20 cellular contexts compared by ENCODE assay signal in genomic region chr17:78668847-78669246, GRCh38.
DNase-seq lines count a peak whose midpoint lies in the region; ATAC-seq and TF ChIP-seq lines count a peak whose summit lies in the region.
"Had no signal": no experiment of that assay in that cellular context is flagged by ENCODE, and none has a peak within 500 bp of the region (broad histone marks: within the 10 kb centered on the region; RNA-seq: fewer than 3 reads in every experiment).

No MANE protein-coding gene starts in this region.

- ATAC-seq in heart left ventricle = no peak
- ATAC-seq in memory B cell (ENCODE audit: low read depth) = no peak
- ATAC-seq in stimulated activated naive B cell treated with anti-CD40 and anti-IgM and Interleukin-4, amounts not matched to agents 10 μg/mL and 1 μg/mL and 100 μg/mL, for 72 hours (replicated peaks) = no peak
- ATAC-seq: right lobe of liver had no signal

- H3K36me3 ChIP-seq in heart left ventricle = peaks cover 0 to 20% (median 7%) of the 10 kb centered on the region in 9 donors
- H3K36me3 ChIP-seq: thyroid gland had no signal

- H3K9me3 Mint-ChIP-seq in activated CD4-positive, alpha-beta T cell treated with anti-CD3 and anti-CD28 coated beads, Interleukin-2, amount 10 ng/mL, durations not matched to agents 24 days and 14 days = no peaks in the 10 kb centered on the region
- no peaks in the 10 kb centered on the region for H3K9me3 Mint-ChIP-seq in memory B cell
- H3K9me3 Mint-ChIP-seq in stimulated activated naive B cell treated with anti-CD40 and anti-IgM and Interleukin-4, amounts not matched to agents 10 μg/mL and 1 μg/mL and 100 μg/mL, for 72 hours = no peaks in the 10 kb centered on the region

- H3K4me3 Mint-ChIP-seq in activated CD4-positive, alpha-beta T cell treated with anti-CD3 and anti-CD28 coated beads, Interleukin-2, amount 10 ng/mL, durations not matched to agents 24 days and 14 days = no peak overlapping the region
- no peak overlapping the region for H3K4me3 Mint-ChIP-seq in memory B cell
- peak overlapping the region in 1 of 2 donors; percentile 1 for H3K4me3 Mint-ChIP-seq in stimulated activated naive B cell treated with anti-CD40 and anti-IgM and Interleukin-4, amounts not matched to agents 10 μg/mL and 1 μg/mL and 100 μg/mL, for 72 hours

- H3K9me3 ChIP-seq in heart left ventricle = no peaks in the 10 kb centered on the region
- H3K9me3 ChIP-seq: right lobe of liver, stomach, thyroid gland had no signal

- no peak for DNase-seq in activated CD4-positive, alpha-beta T cell treated with anti-CD3 and anti-CD28 coated beads, Interleukin-2, amount 10 ng/mL, durations not matched to agents 24 days and 14 days
- no peak for DNase-seq in activated CD4-positive, alpha-beta T cell treated with anti-CD3 and anti-CD28 coated beads for 1 hour
- DNase-seq in cardiac septum (ENCODE audit: low spot score) (peak; percentile 10), heart left ventricle (no peak), memory B cell (ENCODE audit: low spot score in 2 of 2) (no peak), amniotic stem cell (lab: John Stamatoyannopoulos, UW) (no peak), mesenteric fat pad (ENCODE audit: low spot score) (no peak)
- DNase-seq in stimulated activated naive B cell treated with anti-CD40 and anti-IgM and Interleukin-4, amounts not matched to agents 10 μg/mL and 1 μg/mL and 100 μg/mL, for 72 hours = no peak
- DNase-seq: 8988T; GM23248; Karpas-422; kidney; MV-4-11; NCI-H1436 treated with DMSO at 0.1 percent for 48 hours; NCI-H446 treated with DMSO at 0.1 percent for 48 hours; right lobe of liver; stimulated activated CD4-positive, alpha-beta T cell treated with anti-CD3 and anti-CD28 coated beads, Interleukin-4, amount 100 ng/mL, for 4 hours; stomach; thyroid gland had no signal

- H3K4me3 ChIP-seq in heart left ventricle = no peak overlapping the region
- H3K4me3 ChIP-seq: GM23248, right lobe of liver, stomach, thyroid gland had no signal

- H3K27me3 Mint-ChIP-seq in activated CD4-positive, alpha-beta T cell treated with anti-CD3 and anti-CD28 coated beads, Interleukin-2, amount 10 ng/mL, durations not matched to agents 24 days and 14 days = no peaks in the 10 kb centered on the region
- H3K27me3 Mint-ChIP-seq in memory B cell = no peaks in the 10 kb centered on the region
- no peaks in the 10 kb centered on the region for H3K27me3 Mint-ChIP-seq in stimulated activated naive B cell treated with anti-CD40 and anti-IgM and Interleukin-4, amounts not matched to agents 10 μg/mL and 1 μg/mL and 100 μg/mL, for 72 hours
- H3K27me3 Mint-ChIP-seq: progenitor cell of endocrine pancreas had no signal

- no peak overlapping the region for H3K27ac ChIP-seq in heart left ventricle
- H3K27ac ChIP-seq: GM23248, right lobe of liver, stomach, thyroid gland had no signal

- TF ChIP-seq CTCF in heart left ventricle (IDR thresholded peaks at IDR 0.05) = no peak

- intact Hi-C loops in activated CD4-positive, alpha-beta T cell treated with anti-CD3 and anti-CD28 coated beads, Interleukin-2, amount 10 ng/mL, durations not matched to agents 24 days and 14 days (cut with micrococcal nuclease) = no loop called here
- intact Hi-C loops in cardiac septum (cut with DNase I) = no loop called here
- intact Hi-C loops in heart left ventricle (cut with DNase I) = no loop called here

- H3K36me3 Mint-ChIP-seq in activated CD4-positive, alpha-beta T cell treated with anti-CD3 and anti-CD28 coated beads, Interleukin-2, amount 10 ng/mL, durations not matched to agents 24 days and 14 days (ENCODE audit: low read depth) = peaks cover 38% of the 10 kb centered on the region
- peaks cover 18% of the 10 kb centered on the region for H3K36me3 Mint-ChIP-seq in memory B cell
- H3K36me3 Mint-ChIP-seq in stimulated activated naive B cell treated with anti-CD40 and anti-IgM and Interleukin-4, amounts not matched to agents 10 μg/mL and 1 μg/mL and 100 μg/mL, for 72 hours = peaks cover 49 to 59% of the 10 kb centered on the region in 2 donors

- H3K4me1 ChIP-seq in heart left ventricle = peaks cover 0 to 27% (median 18%) of the 10 kb centered on the region in 12 donors
- H3K4me1 ChIP-seq: right lobe of liver had no signal

- H3K4me1 Mint-ChIP-seq in activated CD4-positive, alpha-beta T cell treated with anti-CD3 and anti-CD28 coated beads, Interleukin-2, amount 10 ng/mL, durations not matched to agents 24 days and 14 days = peaks cover 28% of the 10 kb centered on the region
- H3K4me1 Mint-ChIP-seq in memory B cell = peaks cover 21% of the 10 kb centered on the region
- H3K4me1 Mint-ChIP-seq in stimulated activated naive B cell treated with anti-CD40 and anti-IgM and Interleukin-4, amounts not matched to agents 10 μg/mL and 1 μg/mL and 100 μg/mL, for 72 hours = peaks cover 23 to 39% of the 10 kb centered on the region in 2 donors

- 93 to 97% (median 95%) methylated on average over 4 of the region's 4 CpGs for WGBS in heart left ventricle, 4 donors

- no peak for TF ChIP-seq POLR2A in heart left ventricle (IDR thresholded peaks at IDR 0.05)

- H3K27ac Mint-ChIP-seq in activated CD4-positive, alpha-beta T cell treated with anti-CD3 and anti-CD28 coated beads, Interleukin-2, amount 10 ng/mL, durations not matched to agents 24 days and 14 days = peak overlapping the region; percentile 40
- H3K27ac Mint-ChIP-seq in memory B cell = peak overlapping the region; percentile 42
- peak overlapping the region; percentile 84 for H3K27ac Mint-ChIP-seq in stimulated activated naive B cell treated with anti-CD40 and anti-IgM and Interleukin-4, amounts not matched to agents 10 μg/mL and 1 μg/mL and 100 μg/mL, for 72 hours
- H3K27ac Mint-ChIP-seq: progenitor cell of endocrine pancreas had no signal

- H3K27me3 ChIP-seq in heart left ventricle = no peaks in the 10 kb centered on the region
- H3K27me3 ChIP-seq: right lobe of liver, stomach, thyroid gland had no signal
